ENCODE assay signal across 1 cellular context in the genomic region with DNA sequence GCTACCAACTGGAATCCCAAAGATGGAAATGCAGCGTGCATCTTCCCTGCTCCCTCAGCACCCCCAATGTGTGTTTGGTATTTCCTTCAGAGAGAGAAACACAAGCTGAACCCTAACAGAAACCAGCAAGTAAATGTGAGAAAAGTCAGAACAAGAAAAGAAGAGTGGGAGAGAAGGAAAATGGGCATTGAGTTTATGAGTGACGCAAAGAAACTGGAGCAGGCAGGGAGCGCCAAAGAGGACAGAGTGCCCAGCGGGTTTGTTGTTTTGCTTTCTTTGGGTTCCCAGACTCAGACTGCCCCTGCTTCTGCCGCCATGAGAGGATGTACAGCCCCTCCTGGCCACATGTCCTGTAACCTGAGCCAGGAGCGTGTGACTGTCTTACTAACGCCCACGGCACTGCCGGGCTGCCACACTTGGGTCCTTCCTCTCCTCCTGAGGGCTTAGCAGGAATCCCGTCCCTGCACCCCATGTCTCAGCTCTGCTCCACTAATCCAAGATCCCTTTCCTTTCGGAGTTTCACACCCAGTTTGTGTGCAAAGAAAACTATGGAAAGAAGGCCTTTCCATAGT.
TF ChIP-seq lines count a peak whose summit lies in the region.

No MANE protein-coding gene starts in this region.

TF ChIP-seq in GM23338, 12 proteins besides CTCF, POLR2A, EP300 and RAD21:
- TF ChIP-seq, protein P1, sequence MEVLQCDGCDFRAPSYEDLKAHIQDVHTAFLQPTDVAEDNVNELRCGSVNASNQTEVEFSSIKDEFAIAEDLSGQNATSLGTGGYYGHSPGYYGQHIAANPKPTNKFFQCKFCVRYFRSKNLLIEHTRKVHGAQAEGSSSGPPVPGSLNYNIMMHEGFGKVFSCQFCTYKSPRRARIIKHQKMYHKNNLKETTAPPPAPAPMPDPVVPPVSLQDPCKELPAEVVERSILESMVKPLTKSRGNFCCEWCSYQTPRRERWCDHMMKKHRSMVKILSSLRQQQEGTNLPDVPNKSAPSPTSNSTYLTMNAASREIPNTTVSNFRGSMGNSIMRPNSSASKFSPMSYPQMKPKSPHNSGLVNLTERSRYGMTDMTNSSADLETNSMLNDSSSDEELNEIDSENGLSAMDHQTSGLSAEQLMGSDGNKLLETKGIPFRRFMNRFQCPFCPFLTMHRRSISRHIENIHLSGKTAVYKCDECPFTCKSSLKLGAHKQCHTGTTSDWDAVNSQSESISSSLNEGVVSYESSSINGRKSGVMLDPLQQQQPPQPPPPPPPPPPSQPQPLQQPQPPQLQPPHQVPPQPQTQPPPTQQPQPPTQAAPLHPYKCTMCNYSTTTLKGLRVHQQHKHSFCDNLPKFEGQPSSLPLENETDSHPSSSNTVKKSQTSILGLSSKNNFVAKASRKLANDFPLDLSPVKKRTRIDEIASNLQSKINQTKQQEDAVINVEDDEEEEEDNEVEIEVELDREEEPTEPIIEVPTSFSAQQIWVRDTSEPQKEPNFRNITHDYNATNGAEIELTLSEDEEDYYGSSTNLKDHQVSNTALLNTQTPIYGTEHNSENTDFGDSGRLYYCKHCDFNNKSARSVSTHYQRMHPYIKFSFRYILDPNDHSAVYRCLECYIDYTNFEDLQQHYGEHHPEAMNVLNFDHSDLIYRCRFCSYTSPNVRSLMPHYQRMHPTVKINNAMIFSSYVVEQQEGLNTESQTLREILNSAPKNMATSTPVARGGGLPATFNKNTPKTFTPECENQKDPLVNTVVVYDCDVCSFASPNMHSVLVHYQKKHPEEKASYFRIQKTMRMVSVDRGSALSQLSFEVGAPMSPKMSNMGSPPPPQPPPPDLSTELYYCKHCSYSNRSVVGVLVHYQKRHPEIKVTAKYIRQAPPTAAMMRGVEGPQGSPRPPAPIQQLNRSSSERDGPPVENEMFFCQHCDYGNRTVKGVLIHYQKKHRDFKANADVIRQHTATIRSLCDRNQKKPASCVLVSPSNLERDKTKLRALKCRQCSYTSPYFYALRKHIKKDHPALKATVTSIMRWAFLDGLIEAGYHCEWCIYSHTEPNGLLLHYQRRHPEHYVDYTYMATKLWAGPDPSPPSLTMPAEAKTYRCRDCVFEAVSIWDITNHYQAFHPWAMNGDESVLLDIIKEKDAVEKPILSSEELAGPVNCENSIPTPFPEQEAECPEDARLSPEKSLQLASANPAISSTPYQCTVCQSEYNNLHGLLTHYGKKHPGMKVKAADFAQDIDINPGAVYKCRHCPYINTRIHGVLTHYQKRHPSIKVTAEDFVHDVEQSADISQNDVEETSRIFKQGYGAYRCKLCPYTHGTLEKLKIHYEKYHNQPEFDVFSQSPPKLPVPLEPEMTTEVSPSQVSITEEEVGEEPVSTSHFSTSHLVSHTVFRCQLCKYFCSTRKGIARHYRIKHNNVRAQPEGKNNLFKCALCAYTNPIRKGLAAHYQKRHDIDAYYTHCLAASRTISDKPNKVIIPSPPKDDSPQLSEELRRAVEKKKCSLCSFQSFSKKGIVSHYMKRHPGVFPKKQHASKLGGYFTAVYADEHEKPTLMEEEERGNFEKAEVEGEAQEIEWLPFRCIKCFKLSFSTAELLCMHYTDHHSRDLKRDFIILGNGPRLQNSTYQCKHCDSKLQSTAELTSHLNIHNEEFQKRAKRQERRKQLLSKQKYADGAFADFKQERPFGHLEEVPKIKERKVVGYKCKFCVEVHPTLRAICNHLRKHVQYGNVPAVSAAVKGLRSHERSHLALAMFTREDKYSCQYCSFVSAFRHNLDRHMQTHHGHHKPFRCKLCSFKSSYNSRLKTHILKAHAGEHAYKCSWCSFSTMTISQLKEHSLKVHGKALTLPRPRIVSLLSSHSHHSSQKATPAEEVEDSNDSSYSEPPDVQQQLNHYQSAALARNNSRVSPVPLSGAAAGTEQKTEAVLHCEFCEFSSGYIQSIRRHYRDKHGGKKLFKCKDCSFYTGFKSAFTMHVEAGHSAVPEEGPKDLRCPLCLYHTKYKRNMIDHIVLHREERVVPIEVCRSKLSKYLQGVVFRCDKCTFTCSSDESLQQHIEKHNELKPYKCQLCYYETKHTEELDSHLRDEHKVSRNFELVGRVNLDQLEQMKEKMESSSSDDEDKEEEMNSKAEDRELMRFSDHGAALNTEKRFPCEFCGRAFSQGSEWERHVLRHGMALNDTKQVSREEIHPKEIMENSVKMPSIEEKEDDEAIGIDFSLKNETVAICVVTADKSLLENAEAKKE (CRISPR knock-in tag; IDR thresholded peaks at IDR 0.05): no peak
- no peak for TF ChIP-seq ZNF331 (CRISPR knock-in tag; IDR thresholded peaks at IDR 0.05; ENCODE audit: low read depth)
